ENCODE assay signal across 20 cellular contexts in genomic region chr1:6121651-6122370, GRCh38. TPM values are rescaled to one million over a fixed set of nuclear protein-coding genes. Genes with fewer than 3 reads are reported as not detected.
"Had no signal": no experiment of that assay in that cellular context is flagged by ENCODE, and none has a peak within 500 bp of the region (broad histone marks: within the 10 kb centered on the region; RNA-seq: fewer than 3 reads in every experiment).

No MANE protein-coding gene starts in this region.

- H3K36me3 Mint-ChIP-seq: immature natural killer cell; stimulated activated effector memory CD8-positive, alpha-beta T cell treated with anti-CD3 and anti-CD28 coated beads, Interleukin-12 subunit alpha, Interleukin-12 subunit beta, amount 100 ng/mL, for 72 hours; type B pancreatic cell had no signal

- H3K9me3 ChIP-seq: gastrocnemius medialis, thyroid gland, uterus had no signal

- ATAC-seq: effector memory CD8-positive, alpha-beta T cell; gastrocnemius medialis; left colon; mucosa of descending colon; naive thymus-derived CD8-positive, alpha-beta T cell; stimulated activated effector memory CD8-positive, alpha-beta T cell treated with anti-CD3 and anti-CD28 coated beads, Interleukin-12 subunit alpha, Interleukin-12 subunit beta, amount 100 ng/mL, for 72 hours; stimulated activated naive CD8-positive, alpha-beta T cell treated with anti-CD3 and anti-CD28 coated beads, Interleukin-15, Interleukin-2, amounts not matched to agents 100 U/mL and 50 U/mL, for 24 hours had no signal

- H3K27ac ChIP-seq: dorsolateral prefrontal cortex, epithelial cell of prostate, esophagus muscularis mucosa, gastrocnemius medialis, suprapubic skin, thyroid gland, uterus had no signal

- H3K4me3 ChIP-seq: dorsolateral prefrontal cortex, esophagus muscularis mucosa, gastrocnemius medialis, mucosa of descending colon, suprapubic skin, thyroid gland, uterus had no signal

- H3K4me3 Mint-ChIP-seq: effector memory CD8-positive, alpha-beta T cell; immature natural killer cell; naive thymus-derived CD8-positive, alpha-beta T cell; stimulated activated effector memory CD8-positive, alpha-beta T cell treated with anti-CD3 and anti-CD28 coated beads, Interleukin-12 subunit alpha, Interleukin-12 subunit beta, amount 100 ng/mL, for 72 hours; type B pancreatic cell had no signal

- H3K9me3 Mint-ChIP-seq: effector memory CD8-positive, alpha-beta T cell had no signal

- H3K36me3 ChIP-seq: gastrocnemius medialis, suprapubic skin, thyroid gland, uterus had no signal

- H3K4me1 ChIP-seq: esophagus muscularis mucosa, gastrocnemius medialis, suprapubic skin, thyroid gland, uterus had no signal

- H3K27ac Mint-ChIP-seq: effector memory CD8-positive, alpha-beta T cell; immature natural killer cell; naive thymus-derived CD8-positive, alpha-beta T cell; stimulated activated effector memory CD8-positive, alpha-beta T cell treated with anti-CD3 and anti-CD28 coated beads, Interleukin-12 subunit alpha, Interleukin-12 subunit beta, amount 100 ng/mL, for 72 hours; type B pancreatic cell had no signal

- H3K27me3 ChIP-seq: dorsolateral prefrontal cortex, thyroid gland, uterus had no signal

- DNase-seq: cortex of kidney; effector memory CD8-positive, alpha-beta T cell; gastrocnemius medialis; immature natural killer cell; left colon; naive thymus-derived CD8-positive, alpha-beta T cell; small intestine; stimulated activated CD4-positive, alpha-beta T cell treated with anti-CD3 and anti-CD28 coated beads, Interleukin-2, amount 100 ng/mL, for 48 hours; stimulated activated CD8-positive, alpha-beta memory T cell treated with anti-CD3 and anti-CD28 coated beads, Interleukin-4, amount 100 ng/mL, for 48 hours; stimulated activated naive CD8-positive, alpha-beta T cell treated with anti-CD3 and anti-CD28 coated beads, Interleukin-15, Interleukin-2, amounts not matched to agents 100 U/mL and 50 U/mL, for 24 hours; thyroid gland; uterus had no signal

RNA-seq across cellular contexts. Expression of gene CHD5, which starts 58.3 kb away (rescaled TPM):
- polyA plus RNA-seq: liver had no signal
